Comparison of ENCODE assay signal across 20 cellular contexts in the genomic region with DNA sequence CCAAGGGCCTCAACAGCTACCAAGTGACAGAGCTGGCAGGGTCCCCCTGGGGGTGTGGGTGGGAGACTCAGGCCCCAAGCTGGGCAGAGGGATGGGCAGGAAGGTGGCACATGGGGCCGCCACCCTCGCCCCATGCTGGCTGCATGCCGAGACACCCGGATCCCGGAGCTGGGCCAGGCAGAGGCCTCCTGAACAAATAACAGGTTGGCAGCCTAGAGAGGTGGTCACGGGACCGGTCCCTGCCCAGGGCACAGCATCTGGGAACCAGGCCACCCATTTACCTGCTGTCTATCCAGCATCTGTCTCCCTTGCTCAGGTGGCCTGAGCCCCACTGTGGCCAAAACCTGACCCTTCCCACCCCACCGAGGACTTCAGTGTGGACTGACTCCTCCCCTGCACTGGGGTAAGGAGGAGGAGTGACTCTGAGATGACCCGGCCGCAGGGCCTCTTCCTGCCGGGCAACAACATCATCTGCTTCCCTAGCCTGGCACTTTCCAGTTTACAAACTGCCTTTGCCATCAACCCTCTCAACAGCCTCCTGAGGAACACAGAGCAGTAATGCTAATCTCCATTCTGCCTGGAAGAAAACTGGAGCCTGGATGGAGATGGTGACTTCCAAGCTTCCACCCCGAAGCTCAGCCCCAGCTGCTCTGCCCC. TPM values are rescaled to one million over a fixed set of nuclear protein-coding genes. Genes with fewer than 3 reads are reported as not detected.
DNase-seq lines count a peak whose midpoint lies in the region; ATAC-seq, FAIRE-seq and TF ChIP-seq lines count a peak whose summit lies in the region.
"Had no signal": no experiment of that assay in that cellular context is flagged by ENCODE, and none has a peak within 500 bp of the region (broad histone marks: within the 10 kb centered on the region; RNA-seq: fewer than 3 reads in every experiment).

No MANE protein-coding gene starts in this region.

- FAIRE-seq in K562 (lab: Jason Lieb, UNC): no peak
- FAIRE-seq: TTC549 had no signal

- no peak overlapping the region for H2BK120ac ChIP-seq in mesendoderm (ENCODE audit: low read depth, low read length)

- BruUV-seq in K562 (replicated peaks; lab: Mats Ljungman, UMichigan): no TSS peak

- no peaks in the 10 kb centered on the region for H3K27me3 ChIP-seq in K562 (ENCODE audit: control insufficient read depth in 2 of 2, insufficient read depth in 2 of 2, low read length in 2 of 2)
- H3K27me3 ChIP-seq in mesendoderm (ENCODE audit: insufficient read depth, low read length, poor library complexity): no peaks in the 10 kb centered on the region
- no peaks in the 10 kb centered on the region for H3K27me3 ChIP-seq in upper lobe of left lung
- H3K27me3 ChIP-seq: BLaER1 treated with 17β-estradiol and CSF1 and Interleukin-3, amounts not matched to agents 10 nM and 100 nM had no signal

- H2AK5ac ChIP-seq in mesendoderm (ENCODE audit: low read length): no peak overlapping the region

- 64% methylated on average over 12 of the region's 12 CpGs for WGBS in K562 (ENCODE audit: insufficient coverage, low coverage, missing lambda C conversion rate)
- WGBS in mesendoderm (ENCODE audit: extremely low coverage, insufficient coverage, low lambda C conversion rate): no CpG with 5 or more reads among the region's 12 CpGs
- WGBS in upper lobe of left lung, 2 donors: 42 to 47% methylated on average over 5 to 9 of the region's 12 CpGs

- H2AFZ ChIP-seq in K562 (ENCODE audit: low read depth, low read length): no peak overlapping the region

- H3K27ac ChIP-seq in K562 (ENCODE audit: extremely low read depth, low read depth, low read length) (peak overlapping the region; percentile 14; the same call in 1 of the 3 replicates), mesendoderm (ENCODE audit: low read depth, low read length) (no peak overlapping the region), upper lobe of left lung (peak overlapping the region in 2 of 4 donors; percentile 45 to 47)
- H3K27ac ChIP-seq: BLaER1 treated with 17β-estradiol and CSF1 and Interleukin-3, amounts not matched to agents 10 nM and 100 nM; heart left ventricle; HL-60 had no signal

- ATAC-seq in K562 (no peak), upper lobe of left lung (ENCODE audit: low FRiP score in 2 of 2) (peak; percentile 7 to 16)
- ATAC-seq: heart left ventricle, SK-N-SH treated with all-trans-retinoic acid at 6 μM for 48 hours had no signal

- H3K56ac ChIP-seq in mesendoderm (ENCODE audit: low read length): peak overlapping the region; percentile 67

- CTCF ChIA-PET in K562 (lab: Yijun Ruan, JAX; ENCODE audit: low intra/inter-chr PET ratio): no interaction called here

- TF ChIP-seq RAD21 in K562 (CRISPR knock-in tag; conservative IDR thresholded peaks at IDR 0.05 in 1 of 2, IDR thresholded peaks at IDR 0.05 in 1 of 2): no peak

- in situ Hi-C loops in K562 (cut with MboI): no loop called here

- H3K9ac ChIP-seq in K562 (ENCODE audit: insufficient read depth in 1 of 2, low read depth in 2 of 2, low read length in 2 of 2) (peak overlapping the region in 1 of 2 experiments; percentile 89; a peak in 1 of 4 replicates), mesendoderm (ENCODE audit: low read length) (no peak overlapping the region)
- H3K9ac ChIP-seq: BLaER1 treated with 17β-estradiol and CSF1 and Interleukin-3, amounts not matched to agents 10 nM and 100 nM had no signal

- H3K18ac ChIP-seq in mesendoderm (ENCODE audit: low read length): no peak overlapping the region

- H3K9me3 ChIP-seq in K562 (replicated peaks; ENCODE audit: control insufficient read depth, insufficient read depth, low read depth, low read length) (no peaks in the 10 kb centered on the region), upper lobe of left lung (no peaks in the 10 kb centered on the region)
- H3K9me3 ChIP-seq: BLaER1 treated with 17β-estradiol and CSF1 and Interleukin-3, amounts not matched to agents 10 nM and 100 nM; heart left ventricle had no signal

- no peak overlapping the region for H3K4ac ChIP-seq in mesendoderm (ENCODE audit: low read depth, low read length)

- no peak overlapping the region for H3K23ac ChIP-seq in mesendoderm (ENCODE audit: low read length)

- H3K4me2 ChIP-seq in K562 (ENCODE audit: insufficient read depth, low read length) (no peak overlapping the region), mesendoderm (ENCODE audit: low read length) (no peak overlapping the region)
- H3K4me2 ChIP-seq: BLaER1 treated with 17β-estradiol and CSF1 and Interleukin-3, amounts not matched to agents 10 nM and 100 nM; smooth muscle cell had no signal

- TF ChIP-seq EP300 in K562 (IDR thresholded peaks at IDR 0.05; ENCODE audit: low read length): no peak
- no peak for TF ChIP-seq EP300 in upper lobe of left lung (IDR thresholded peaks at IDR 0.05)

- POLR2A ChIA-PET in K562 (lab: Yijun Ruan, JAX): interaction anchor here (1.6 kb wide), 1 partner anchor 29 kb away, joined by 5 read pairs; no protein-coding TSS in a partner anchor

- H3K9me1 ChIP-seq in K562 (ENCODE audit: control insufficient read depth, insufficient read depth, low read length): no peaks in the 10 kb centered on the region

- H3K4me3 ChIP-seq in K562: no peak overlapping the region
- no peak overlapping the region for H3K4me3 ChIP-seq in mesendoderm (ENCODE audit: low read length)
- H3K4me3 ChIP-seq in upper lobe of left lung: no peak overlapping the region
- H3K4me3 ChIP-seq: BLaER1 treated with 17β-estradiol and CSF1 and Interleukin-3, amounts not matched to agents 10 nM and 100 nM; heart left ventricle; smooth muscle cell had no signal

- TF ChIP-seq CTCF in K562 (IDR thresholded peaks at IDR 0.05 in 2 of 3, conservative IDR thresholded peaks at IDR 0.05 in 1 of 3; ENCODE audit: insufficient read depth in 2 of 3, low read depth in 1 of 3, low read length in 3 of 3) (no peak), upper lobe of left lung (IDR thresholded peaks at IDR 0.05) (no peak)

- DNase-seq in DMS153 (lab: John Stamatoyannopoulos, UW) (peak; percentile 14), DMS153 treated with DMSO at 0.1 percent for 48 hours (lab: John Stamatoyannopoulos, UW; ENCODE audit: unreplicated experiment) (no peak), K562 (ENCODE audit: extremely low read depth in 1 of 4, low spot score in 3 of 4) (no peak), mesendoderm (no peak), upper lobe of left lung (peak in 1 of 2 donors; percentile 77), HuH-7.5 (ENCODE audit: low spot score) (no peak), RKO (ENCODE audit: low spot score) (no peak), NCI-H1105 treated with DMSO at 0.1 percent for 48 hours (lab: John Stamatoyannopoulos, UW) (no peak)
- DNase-seq: 8988T; activated CD4-positive, alpha-beta T cell treated with anti-CD3 and anti-CD28 coated beads, Interleukin-2, amount 50 U/mL, for 4 hours; activated T-cell treated with anti-CD3 and anti-CD28 coated beads, Interleukin-2, amount 50 U/mL, for 1 hour; heart left ventricle; Kasumi-1; NCI-H1436 had no signal

- intact Hi-C loops in K562 (cut with micrococcal nuclease): no loop called here

- no peak overlapping the region for H2BK15ac ChIP-seq in mesendoderm (replicated peaks; ENCODE audit: low read depth)

- H4K5ac ChIP-seq in mesendoderm (ENCODE audit: low read length): no peak overlapping the region

- H4K20me1 ChIP-seq in K562 (replicated peaks; ENCODE audit: control insufficient read depth, insufficient read depth, low read length): no peaks in the 10 kb centered on the region

- H3K4me1 ChIP-seq in K562 (replicated peaks in 1 of 2; ENCODE audit: control insufficient read depth in 2 of 2, insufficient read depth in 2 of 2, low read length in 2 of 2): peaks cover 66 to 67% of the 10 kb centered on the region in 2 experiments
- peaks cover 18% of the 10 kb centered on the region for H3K4me1 ChIP-seq in mesendoderm (ENCODE audit: control insufficient read depth, low read depth, low read length)
- H3K4me1 ChIP-seq in upper lobe of left lung: peaks cover 0 to 21% (median 8%) of the 10 kb centered on the region in 4 donors

- H2BK5ac ChIP-seq in mesendoderm (ENCODE audit: low read length): no peak overlapping the region

- no peak overlapping the region for H4K8ac ChIP-seq in mesendoderm (ENCODE audit: low read depth, low read length)

- H3K79me2 ChIP-seq in K562 (ENCODE audit: control insufficient read depth, insufficient read depth, low read length) (peaks cover 17% of the 10 kb centered on the region; the same call in 2 of the 3 replicates), mesendoderm (ENCODE audit: control insufficient read depth, insufficient read depth, low read length) (no peaks in the 10 kb centered on the region)

- TF ChIP-seq POLR2A in K562 (conservative IDR thresholded peaks at IDR 0.05) (no peak), upper lobe of left lung (IDR thresholded peaks at IDR 0.05) (no peak)

- no peaks in the 10 kb centered on the region for H3K79me1 ChIP-seq in mesendoderm (ENCODE audit: low read length)

- H3K36me3 ChIP-seq in K562 (ENCODE audit: control insufficient read depth, insufficient read depth, low read length) (peaks cover 7% of the 10 kb centered on the region; the same call in 1 of the 3 replicates), mesendoderm (ENCODE audit: control insufficient read depth, insufficient read depth, low read length) (no peaks in the 10 kb centered on the region), upper lobe of left lung (no peaks in the 10 kb centered on the region)
- H3K36me3 ChIP-seq: BLaER1 treated with 17β-estradiol and CSF1 and Interleukin-3, amounts not matched to agents 10 nM and 100 nM; heart left ventricle had no signal

RNA-seq across cellular contexts. Expression of gene RAP1GAP, which starts 34.5 kb away (rescaled TPM):
- total RNA-seq in K562 (2011; cell fraction: chromatin; rRNA removed; ENCODE audit: low replicate concordance): 41.9 and 97.0 TPM in 2 replicates
- 41.8 and 44.9 TPM in 2 replicates for total RNA-seq in K562 (2011; cell fraction: nucleolus; rRNA removed)
- total RNA-seq in K562 (2011; cell fraction: nucleoplasm; rRNA removed): 34.0 and 35.7 TPM in 2 replicates
- total RNA-seq in K562 (2014; rRNA removed) (19.2 and 28.0 TPM in 2 replicates), K562 (2014; rRNA removed; fragmentation: Illumina TruSeq; extraction: Trizol) (7.0 and 7.3 TPM in 2 replicates), K562 (2015; rRNA removed; fragmentation: Illumina TruSeq; extraction: Trizol) (9.5 and 9.7 TPM in 2 replicates), K562 (2021) (30.2 and 31.0 TPM in 2 replicates), upper lobe of left lung (10 to 100 TPM; 26.9 to 65.2 (median 36.7) TPM)
- polyA plus RNA-seq in K562 (2011; rRNA removed) (30.2 and 36.0 TPM in 2 replicates), K562 (2014; fragmentation: Illumina TruSeq; extraction: Trizol) (23.5 and 26.5 TPM in 2 replicates), K562 (2014; fragmentation: Nextera tagmentation; extraction: Ambion mirVana) (under 1 TPM; 0.29 to 0.51 TPM), K562 (2014; rRNA removed) (21.7 and 22.3 TPM in 2 replicates)
- 27.3 and 36.3 TPM in 2 replicates for polyA plus RNA-seq in K562 (2011; cell fraction: cytosol; rRNA removed)
- polyA plus RNA-seq in K562 (2011; cell fraction: nucleus; rRNA removed): 68.0 and 110 TPM in 2 replicates
- polyA plus RNA-seq in K562 (2012): 23.3 and 41.5 TPM in 2 replicates
- 25.4 and 27.5 TPM in 2 replicates for polyA minus RNA-seq in K562 (2011; rRNA and poly(A)+ RNA removed)
- 22.4 and 26.1 TPM in 2 replicates for polyA minus RNA-seq in K562 (2011; cell fraction: cytosol; rRNA and poly(A)+ RNA removed)
- polyA minus RNA-seq in K562 (2011; cell fraction: nucleus; rRNA and poly(A)+ RNA removed): 26.9 and 27.0 TPM in 2 replicates
- polyA plus RNA-seq in mesendoderm (2013, experiment 1 of 2): 8.2 TPM
- 7.9 TPM for polyA plus RNA-seq in mesendoderm (2013, experiment 2 of 2)
- total RNA-seq: OCI-LY7 had no signal
